Comparison of ENCODE assay signal across 8 cellular contexts in the genomic region with DNA sequence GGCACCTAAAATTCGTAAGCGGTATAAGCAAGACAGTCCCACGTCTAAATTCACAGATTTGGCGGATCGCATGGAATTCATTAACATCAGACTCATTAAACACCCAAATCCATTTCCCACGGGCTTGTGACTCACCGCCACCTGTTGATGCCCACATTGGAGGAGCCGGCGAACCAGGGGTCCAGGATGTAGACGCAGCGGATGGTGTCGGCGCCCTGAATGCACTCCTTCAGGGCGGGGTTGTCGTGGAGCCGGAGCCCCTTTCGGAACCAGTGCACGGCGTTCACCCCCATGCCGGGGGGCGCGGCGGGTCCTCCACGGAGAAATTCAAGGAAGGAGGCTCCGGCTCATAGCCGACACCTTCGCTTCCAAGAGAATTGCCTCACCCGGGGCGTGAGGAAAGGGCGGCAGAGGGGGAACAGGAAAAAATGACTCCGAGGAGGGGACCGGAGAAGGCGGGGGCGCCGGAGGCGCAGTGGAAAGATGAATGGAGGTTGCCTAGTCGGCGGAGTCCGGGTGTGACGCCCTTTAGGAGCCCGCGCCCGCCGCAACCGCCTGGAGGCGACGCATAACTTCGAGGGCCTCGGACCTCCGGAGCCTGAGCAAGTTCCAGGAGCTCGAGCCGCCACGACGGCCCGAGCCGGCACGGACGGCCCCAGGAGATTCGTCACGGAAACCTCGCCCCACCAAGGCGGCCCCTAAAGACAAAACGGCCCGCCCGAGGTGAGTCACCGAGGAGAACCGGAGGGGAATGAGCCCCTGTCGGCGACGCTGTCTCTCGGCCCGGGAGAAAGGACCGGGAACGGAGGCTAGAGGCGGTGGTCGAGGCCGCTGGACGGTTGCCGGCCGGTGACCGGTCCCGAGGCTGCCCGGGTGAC. TPM values are rescaled to one million over a fixed set of nuclear protein-coding genes. Genes with fewer than 3 reads are reported as not detected.
DNase-seq lines count a peak whose midpoint lies in the region; ATAC-seq and TF ChIP-seq lines count a peak whose summit lies in the region.

No MANE protein-coding gene starts in this region.

- no peak overlapping the region for H3K27ac Mint-ChIP-seq in activated naive CD8-positive, alpha-beta T cell treated with anti-CD3 and anti-CD28 coated beads, Interleukin-2, amount 50 U/mL, for 24 hours

- TF ChIP-seq CTCF in 22Rv1 (IDR thresholded peaks at IDR 0.05) = no peak

- H3K4me1 Mint-ChIP-seq in activated naive CD8-positive, alpha-beta T cell treated with anti-CD3 and anti-CD28 coated beads, Interleukin-2, amount 50 U/mL, for 24 hours = peaks cover 19% of the 10 kb centered on the region

- ATAC-seq in GM18867 (IDR thresholded peaks at IDR 0.05; ENCODE audit: unreplicated experiment) (peak; percentile 16), HG03135 (IDR thresholded peaks at IDR 0.05; ENCODE audit: unreplicated experiment) (peak; percentile 31)
- peak; percentile 62 for ATAC-seq in activated naive CD8-positive, alpha-beta T cell treated with anti-CD3 and anti-CD28 coated beads, Interleukin-2, amount 50 U/mL, for 24 hours

- H3K4me3 ChIP-seq in SJSA1 (peak overlapping the region; percentile 66), iPS DF 6.9 (ENCODE audit: low read length) (peak overlapping the region; percentile 66), skeletal muscle cell (ENCODE audit: low read depth, low read length) (peak overlapping the region; percentile 91)

- peak overlapping the region; percentile 69 for H3K27ac ChIP-seq in 22Rv1
- H3K27ac ChIP-seq in SJSA1 = peak overlapping the region; percentile 95
- no peak overlapping the region for H3K27ac ChIP-seq in iPS DF 6.9 (ENCODE audit: low read length)

- H3K4me1 ChIP-seq in SJSA1 (replicated peaks) (peaks cover 21% of the 10 kb centered on the region), iPS DF 6.9 (ENCODE audit: control insufficient read depth, insufficient read depth, low read length) (no peaks in the 10 kb centered on the region)

- H3K4me3 Mint-ChIP-seq in activated naive CD8-positive, alpha-beta T cell treated with anti-CD3 and anti-CD28 coated beads, Interleukin-2, amount 50 U/mL, for 24 hours = no peak overlapping the region

- H3K9me3 ChIP-seq in SJSA1 (replicated peaks) = no peaks in the 10 kb centered on the region
- H3K9me3 ChIP-seq in iPS DF 6.9 (ENCODE audit: control insufficient read depth, insufficient read depth, low read length) = 0 out of 2 replicates have a peak, but pooled peaks cover 1% of the 10 kb centered on the region

- peaks cover 7% of the 10 kb centered on the region for H3K9me3 Mint-ChIP-seq in activated naive CD8-positive, alpha-beta T cell treated with anti-CD3 and anti-CD28 coated beads, Interleukin-2, amount 50 U/mL, for 24 hours

- peaks cover 17% of the 10 kb centered on the region for H3K36me3 Mint-ChIP-seq in activated naive CD8-positive, alpha-beta T cell treated with anti-CD3 and anti-CD28 coated beads, Interleukin-2, amount 50 U/mL, for 24 hours (ENCODE audit: low read depth)

- H3K27me3 ChIP-seq in SJSA1 (replicated peaks) = no peaks in the 10 kb centered on the region
- no peaks in the 10 kb centered on the region for H3K27me3 ChIP-seq in iPS DF 6.9 (ENCODE audit: control insufficient read depth, insufficient read depth, low read length)

- peak in 1 of 2 experiments; percentile 55 for DNase-seq in SJSA1 (ENCODE audit: low read depth in 1 of 2, low spot score in 2 of 2)
- DNase-seq in activated naive CD8-positive, alpha-beta T cell treated with anti-CD3 and anti-CD28 coated beads, Interleukin-2, amount 50 U/mL, for 24 hours = peak; percentile 78
- no peak for DNase-seq in iPS DF 6.9 (ENCODE audit: low read depth, low spot score)
- DNase-seq in skeletal muscle cell (ENCODE audit: low read depth) = no peak
- no peak for DNase-seq in SHP77 treated with DMSO at 0.1 percent for 48 hours (lab: John Stamatoyannopoulos, UW)

- H3K36me3 ChIP-seq in SJSA1 (peaks cover 6% of the 10 kb centered on the region; the same call in 1 of the 2 replicates), iPS DF 6.9 (ENCODE audit: control insufficient read depth, insufficient read depth, low read length) (no peaks in the 10 kb centered on the region)

- H3K27me3 Mint-ChIP-seq in activated naive CD8-positive, alpha-beta T cell treated with anti-CD3 and anti-CD28 coated beads, Interleukin-2, amount 50 U/mL, for 24 hours = peaks cover 4% of the 10 kb centered on the region

- WGBS in iPS DF 6.9 (ENCODE audit: insufficient coverage, insufficient read length) = no CpG with 5 or more reads among the region's 83 CpGs

RNA-seq across cellular contexts. Expression of a gene that starts 0.4 kb away (rescaled TPM):
- total RNA-seq in SJSA1 (2014; rRNA removed; shearing (Covaris generic)) = 36.8 and 38.4 TPM in 2 replicates
